ENCODE assay signal across 18 cellular contexts in genomic region chr21:25565272-25566199, GRCh38. TPM values are rescaled to one million over a fixed set of nuclear protein-coding genes. Genes with fewer than 3 reads are reported as not detected.
DNase-seq lines count a peak whose midpoint lies in the region; ATAC-seq, FAIRE-seq and TF ChIP-seq lines count a peak whose summit lies in the region.
"Had no signal": no experiment of that assay in that cellular context is flagged by ENCODE, and none has a peak within 500 bp of the region (broad histone marks: within the 10 kb centered on the region; RNA-seq: fewer than 3 reads in every experiment).

No MANE protein-coding gene starts in this region.

- no peaks in the 10 kb centered on the region for H4K20me1 ChIP-seq in GM12878 (ENCODE audit: control insufficient read depth, insufficient read depth)

- peaks cover 98% of the 10 kb centered on the region for H3K36me3 Mint-ChIP-seq in stimulated activated naive CD8-positive, alpha-beta T cell treated with anti-CD3 and anti-CD28 coated beads, Interleukin-15, Interleukin-2, amounts not matched to agents 100 ng/mL and 50 ng/mL, for 24 hours (ENCODE audit: low read depth)
- peaks cover 7% of the 10 kb centered on the region for H3K36me3 Mint-ChIP-seq in T-cell

- SMC1A ChIA-PET in GM12878 (lab: Charles Lee; ENCODE audit: uncharacterized antibody, unreplicated experiment) = interaction anchor here (1.1 to 19.6 kb wide), 10 partner anchors 8 to 143 kb away, joined by 3 to 426 read pairs (median 6); no protein-coding TSS in a partner anchor

- intact Hi-C loops in GM12878 (cut with micrococcal nuclease; ENCODE audit: unreplicated experiment) = loop anchor here (10.0 kb wide), 1 partner anchor 391 kb away; no protein-coding TSS in a partner anchor
- intact Hi-C loops in upper lobe of right lung (cut with DNase I) = no loop called here
- intact Hi-C loops in right cardiac atrium (cut with DNase I) = no loop called here

- H3K27me3 ChIP-seq in GM12878 (replicated peaks in 1 of 2; ENCODE audit: control insufficient read depth in 2 of 2, insufficient read depth in 2 of 2, low read length in 1 of 2) = no peaks in the 10 kb centered on the region
- no peaks in the 10 kb centered on the region for H3K27me3 ChIP-seq in upper lobe of right lung
- H3K27me3 ChIP-seq in H7 (ENCODE audit: control insufficient read depth, insufficient read depth, low read length) = peaks cover 18% of the 10 kb centered on the region
- H3K27me3 ChIP-seq in right cardiac atrium (ENCODE audit: control insufficient read depth, insufficient read depth) = no peaks in the 10 kb centered on the region
- H3K27me3 ChIP-seq: adrenal gland, Peyer's patch, suprapubic skin had no signal

- H3K4me2 ChIP-seq in GM12878 (ENCODE audit: control insufficient read depth, insufficient read depth) = peak overlapping the region; percentile 67

- POLR2A ChIA-PET in T-cell (lab: Charles Lee) = interaction anchor here in 1 of 2 donors (1.2 kb wide), 1 partner anchor 8 kb away, joined by 5 read pairs; no protein-coding TSS in a partner anchor
- POLR2A ChIA-PET in GM12878 (lab: Charles Lee) = interaction anchor here (0.6 to 6.0 kb wide), 6 partner anchors 54 to 175 kb away, joined by 3 to 55 read pairs (median 4); no protein-coding TSS in a partner anchor

- H3K4me3 ChIP-seq in GM12878 (peak overlapping the region; percentile 87), upper lobe of right lung (no peak overlapping the region), H7 (ENCODE audit: insufficient read depth, low read depth, low read length) (no peak overlapping the region), right cardiac atrium (ENCODE audit: low read length) (no peak overlapping the region)
- H3K4me3 ChIP-seq: adrenal gland, Peyer's patch, suprapubic skin had no signal

- H3K36me3 ChIP-seq in GM12878 (ENCODE audit: control insufficient read depth in 2 of 2, insufficient read depth in 2 of 2, low read length in 1 of 2) = peaks cover 9 to 35% of the 10 kb centered on the region in 2 experiments
- no peaks in the 10 kb centered on the region for H3K36me3 ChIP-seq in upper lobe of right lung
- no peaks in the 10 kb centered on the region for H3K36me3 ChIP-seq in H7 (replicated peaks; ENCODE audit: control insufficient read depth, insufficient read depth, low read length)
- H3K36me3 ChIP-seq: adrenal gland, Peyer's patch, suprapubic skin had no signal

- TF ChIP-seq CTCF in GM12878 (IDR thresholded peaks at IDR 0.05 in 2 of 3, conservative IDR thresholded peaks at IDR 0.05 in 1 of 3; ENCODE audit: control insufficient read depth in 2 of 3, extremely low read depth in 1 of 3, insufficient read depth in 1 of 3, low read depth in 3 of 3, low read length in 3 of 3) (no peak), upper lobe of right lung (IDR thresholded peaks at IDR 0.05) (no peak)

- no peak for TF ChIP-seq RAD21 in GM12878 (IDR thresholded peaks at IDR 0.05; ENCODE audit: insufficient read depth, low read depth, low read length)

- H3K79me2 ChIP-seq in GM12878 (ENCODE audit: control insufficient read depth, insufficient read depth, low read length) = peaks cover 100% of the 10 kb centered on the region

- DNase-seq in stimulated activated naive CD8-positive, alpha-beta T cell treated with anti-CD3 and anti-CD28 coated beads, Interleukin-15, Interleukin-2, amounts not matched to agents 100 U/mL and 50 U/mL, for 24 hours = no peak
- DNase-seq in T-cell (no peak), GM12878 (ENCODE audit: low read depth, low spot score) (no peak), upper lobe of right lung (no peak), H7 (no peak), DMS153 treated with DMSO at 0.1 percent for 48 hours (lab: John Stamatoyannopoulos, UW; ENCODE audit: unreplicated experiment) (no peak), right cardiac atrium (no peak)
- DNase-seq: activated CD4-positive, CD25-positive, alpha-beta regulatory T cell treated with anti-CD3 and anti-CD28 coated beads, Interleukin-2, amount 50 U/mL, for 72 hours; adrenal gland; EL; midbrain; NCI-H2029; occipital lobe; Peyer's patch had no signal

- BruUV-seq in GM12878 (replicated peaks; lab: Mats Ljungman, UMichigan) = no TSS peak

- H3K27me3 Mint-ChIP-seq in stimulated activated naive CD8-positive, alpha-beta T cell treated with anti-CD3 and anti-CD28 coated beads, Interleukin-15, Interleukin-2, amounts not matched to agents 100 ng/mL and 50 ng/mL, for 24 hours = no peaks in the 10 kb centered on the region
- H3K27me3 Mint-ChIP-seq in T-cell = no peaks in the 10 kb centered on the region

- no peak for FAIRE-seq in GM12878 (lab: Jason Lieb, UNC)
- FAIRE-seq: keratinocyte had no signal

- ATAC-seq in stimulated activated naive CD8-positive, alpha-beta T cell treated with anti-CD3 and anti-CD28 coated beads, Interleukin-15, Interleukin-2, amounts not matched to agents 100 U/mL and 50 U/mL, for 24 hours = no peak
- ATAC-seq in T-cell (replicated peaks in 1 of 4) = no peak
- ATAC-seq in GM12878 = peak; percentile 2
- no peak for ATAC-seq in upper lobe of right lung
- ATAC-seq in right cardiac atrium = no peak

- peak; percentile 80 for TF ChIP-seq POLR2A in GM12878 (IDR thresholded peaks at IDR 0.05; ENCODE audit: low read depth, low read length)

- H3K27ac ChIP-seq in GM12878 (ENCODE audit: control insufficient read depth, insufficient read depth) (peak overlapping the region; percentile 92), upper lobe of right lung (no peak overlapping the region), right cardiac atrium (ENCODE audit: low read length) (no peak overlapping the region)
- H3K27ac ChIP-seq: adrenal gland, C4-2B, suprapubic skin had no signal

- H3K9me3 ChIP-seq in GM12878 (replicated peaks; ENCODE audit: control insufficient read depth, insufficient read depth, low read length) (no peaks in the 10 kb centered on the region; the same call in 2 of the 3 replicates), upper lobe of right lung (no peaks in the 10 kb centered on the region), right cardiac atrium (ENCODE audit: control insufficient read depth, low read length) (no peaks in the 10 kb centered on the region)
- H3K9me3 ChIP-seq: adrenal gland, Peyer's patch, suprapubic skin had no signal

- no peak overlapping the region for H2AFZ ChIP-seq in GM12878 (ENCODE audit: control insufficient read depth, low read depth, low read length)

- H3K4me3 Mint-ChIP-seq in stimulated activated naive CD8-positive, alpha-beta T cell treated with anti-CD3 and anti-CD28 coated beads, Interleukin-15, Interleukin-2, amounts not matched to agents 100 ng/mL and 50 ng/mL, for 24 hours = peak overlapping the region; percentile 90
- peak overlapping the region in 2 of 3 donors; percentile 9 to 11 for H3K4me3 Mint-ChIP-seq in T-cell

- H3K9ac ChIP-seq in GM12878 (ENCODE audit: control insufficient read depth, insufficient read depth, low read length) = peak overlapping the region; percentile 91

- in situ Hi-C loops in GM12878 (cut with MboI) = loop anchor here (10.0 kb wide), 1 partner anchor 61 kb away; no protein-coding TSS in a partner anchor

- peak overlapping the region; percentile 100 for H3K27ac Mint-ChIP-seq in stimulated activated naive CD8-positive, alpha-beta T cell treated with anti-CD3 and anti-CD28 coated beads, Interleukin-15, Interleukin-2, amounts not matched to agents 100 ng/mL and 50 ng/mL, for 24 hours
- peak overlapping the region; percentile 33 to 53 for H3K27ac Mint-ChIP-seq in T-cell

- H3K9me3 Mint-ChIP-seq in stimulated activated naive CD8-positive, alpha-beta T cell treated with anti-CD3 and anti-CD28 coated beads, Interleukin-15, Interleukin-2, amounts not matched to agents 100 ng/mL and 50 ng/mL, for 24 hours = no peaks in the 10 kb centered on the region
- no peaks in the 10 kb centered on the region for H3K9me3 Mint-ChIP-seq in T-cell

- TF ChIP-seq EP300 in GM12878 (IDR thresholded peaks at IDR 0.05; ENCODE audit: borderline replicate concordance in 1 of 2, control insufficient read depth in 1 of 2, low read depth in 2 of 2, low read length in 2 of 2) = no peak

- H3K4me1 ChIP-seq in GM12878 (ENCODE audit: control insufficient read depth, insufficient read depth, low read length) (peaks cover 6% of the 10 kb centered on the region), upper lobe of right lung (peaks cover 12% of the 10 kb centered on the region), right cardiac atrium (ENCODE audit: control insufficient read depth, insufficient read depth, low read length) (no peaks in the 10 kb centered on the region)
- H3K4me1 ChIP-seq: adrenal gland had no signal

- RAD21 ChIA-PET in GM12878 (lab: Charles Lee; ENCODE audit: unreplicated experiment) = interaction anchor here (0.6 to 8.2 kb wide), 10 partner anchors 8 to 149 kb away, joined by 3 to 108 read pairs (median 7); no protein-coding TSS in a partner anchor

- CTCF ChIA-PET in T-cell (lab: Charles Lee) (interaction anchor here (0.6 to 1.5 kb wide), 4 partner anchors 13 to 40 kb away, joined by 3 to 4 read pairs (median 4); no protein-coding TSS in a partner anchor), GM12878 (lab: Yijun Ruan, JAX) (interaction anchor here (0.6 to 4.4 kb wide), 7 partner anchors 42 to 143 kb away, joined by 3 to 57 read pairs (median 4); no protein-coding TSS in a partner anchor)

- 0% methylated on average over 3 of the region's 3 CpGs for WGBS in GM12878 (ENCODE audit: insufficient coverage, insufficient replicate concordance, low lambda C conversion rate, missing lambda C conversion rate)
- 95% methylated on average over 3 of the region's 3 CpGs for WGBS in right cardiac atrium

- peaks cover 69% of the 10 kb centered on the region for H3K4me1 Mint-ChIP-seq in stimulated activated naive CD8-positive, alpha-beta T cell treated with anti-CD3 and anti-CD28 coated beads, Interleukin-15, Interleukin-2, amounts not matched to agents 100 ng/mL and 50 ng/mL, for 24 hours (ENCODE audit: low read depth)
- peaks cover 63 to 85% (median 82%) of the 10 kb centered on the region in 3 donors for H3K4me1 Mint-ChIP-seq in T-cell

RNA-seq across cellular contexts. Expression of gene MRPL39, which starts 41.7 kb away (rescaled TPM):
- total RNA-seq in T-cell (10 to 100 TPM; 10.6 to 18.2 (median 14.8) TPM), GM12878 (2014; rRNA removed) (80.5 and 100 TPM in 2 replicates), GM12878 (2014; rRNA removed; fragmentation: Illumina TruSeq; extraction: Trizol) (109 and 118 TPM in 2 replicates), GM12878 (2021) (68.8 and 71.4 TPM in 2 replicates), upper lobe of right lung (19.9 TPM), right cardiac atrium (10 to 100 TPM; 30.6 to 38.3 (median 34.5) TPM)
- total RNA-seq in GM12878 (2013; cell fraction: nucleolus; rRNA removed) = 26.3 and 28.9 TPM in 2 replicates
- polyA plus RNA-seq in GM12878 (2011; ENCODE audit: low read depth) = 44.2 TPM
- polyA plus RNA-seq in GM12878 (2011; rRNA removed) (111 and 168 TPM in 2 replicates), GM12878 (2014; fragmentation: Illumina TruSeq; extraction: Trizol) (109 and 120 TPM in 2 replicates), GM12878 (2014; fragmentation: Nextera tagmentation; extraction: Ambion mirVana) (100 to 1,000 TPM; 220 to 292 TPM), GM12878 (2014; rRNA removed) (95.4 and 122 TPM in 2 replicates), GM12878 (2016; fragmentation: Nextera tagmentation; extraction: Ambion mirVana) (100 to 1,000 TPM; 221 to 230 TPM), right cardiac atrium (68.9 TPM)
- polyA plus RNA-seq in GM12878 (2011; cell fraction: cytosol; rRNA removed) = 37.9 and 47.8 TPM in 2 replicates
- polyA plus RNA-seq in GM12878 (2011; cell fraction: nucleus; rRNA removed) = 35.7 and 43.6 TPM in 2 replicates
- 60.8 and 75.2 TPM in 2 replicates for polyA plus RNA-seq in GM12878 (2012)
- polyA minus RNA-seq in GM12878 (2011; rRNA and poly(A)+ RNA removed) = 33.3 and 48.9 TPM in 2 replicates
- 16.8 and 20.9 TPM in 2 replicates for polyA minus RNA-seq in GM12878 (2011; cell fraction: cytosol; rRNA and poly(A)+ RNA removed)
- 14.6 and 18.8 TPM in 2 replicates for polyA minus RNA-seq in GM12878 (2011; cell fraction: nucleus; rRNA and poly(A)+ RNA removed)
- 56.3 and 69.5 TPM in 2 replicates for total RNA-seq in H7 (2014; rRNA removed; shearing (Covaris generic))
